Comparison of ENCODE assay signal across 3 cellular contexts in the genomic region with DNA sequence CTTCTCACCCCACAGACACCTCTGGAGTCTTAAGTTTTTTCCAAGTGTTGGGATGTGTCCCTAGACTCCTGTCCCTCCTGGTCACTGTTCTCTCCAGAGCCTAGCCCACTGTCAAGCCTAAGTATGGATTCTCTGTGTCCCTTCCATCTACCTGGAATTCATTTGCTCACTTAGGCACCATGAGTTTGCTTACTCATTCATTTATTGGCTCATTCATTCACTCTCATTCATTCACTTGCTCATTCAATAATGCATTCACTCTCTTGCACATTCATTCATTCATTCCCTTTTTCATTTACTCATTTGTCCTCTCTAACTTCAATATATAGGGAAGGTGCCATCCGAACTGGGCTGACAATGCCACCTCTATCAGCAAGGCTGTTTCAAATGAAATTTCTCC.
TF ChIP-seq lines count a peak whose summit lies in the region.

No MANE protein-coding gene starts in this region.

TF ChIP-seq in SK-N-SH, 30 proteins besides CTCF, POLR2A, EP300 and RAD21:
- TF ChIP-seq TCF12 (IDR thresholded peaks at IDR 0.05) (no peak), EZH2phosphoT487 (IDR thresholded peaks at IDR 0.05; ENCODE audit: borderline replicate concordance, low read depth) (no peak), SMC3 (IDR thresholded peaks at IDR 0.05; ENCODE audit: low read depth, low read length) (no peak), IRF3 (IDR thresholded peaks at IDR 0.05; ENCODE audit: low read depth, low read length) (no peak), SIN3A (IDR thresholded peaks at IDR 0.05; ENCODE audit: borderline replicate concordance, low read depth, low read length) (no peak), MAX (IDR thresholded peaks at IDR 0.05; ENCODE audit: low read depth) (no peak), GABPA (IDR thresholded peaks at IDR 0.05; ENCODE audit: low read depth) (no peak)
- TF ChIP-seq, protein P1, sequence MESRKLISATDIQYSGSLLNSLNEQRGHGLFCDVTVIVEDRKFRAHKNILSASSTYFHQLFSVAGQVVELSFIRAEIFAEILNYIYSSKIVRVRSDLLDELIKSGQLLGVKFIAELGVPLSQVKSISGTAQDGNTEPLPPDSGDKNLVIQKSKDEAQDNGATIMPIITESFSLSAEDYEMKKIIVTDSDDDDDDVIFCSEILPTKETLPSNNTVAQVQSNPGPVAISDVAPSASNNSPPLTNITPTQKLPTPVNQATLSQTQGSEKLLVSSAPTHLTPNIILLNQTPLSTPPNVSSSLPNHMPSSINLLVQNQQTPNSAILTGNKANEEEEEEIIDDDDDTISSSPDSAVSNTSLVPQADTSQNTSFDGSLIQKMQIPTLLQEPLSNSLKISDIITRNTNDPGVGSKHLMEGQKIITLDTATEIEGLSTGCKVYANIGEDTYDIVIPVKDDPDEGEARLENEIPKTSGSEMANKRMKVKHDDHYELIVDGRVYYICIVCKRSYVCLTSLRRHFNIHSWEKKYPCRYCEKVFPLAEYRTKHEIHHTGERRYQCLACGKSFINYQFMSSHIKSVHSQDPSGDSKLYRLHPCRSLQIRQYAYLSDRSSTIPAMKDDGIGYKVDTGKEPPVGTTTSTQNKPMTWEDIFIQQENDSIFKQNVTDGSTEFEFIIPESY (IDR thresholded peaks at IDR 0.05; ENCODE audit: borderline replicate concordance, low read depth) = no peak
TF ChIP-seq in SK-N-SH: peak in this region for 0.

TF ChIP-seq in SK-N-SH treated with all-trans-retinoic acid at 6 μM for 48 hours, 23 proteins besides CTCF, POLR2A, EP300 and RAD21:
- TF ChIP-seq PPARA (CRISPR knock-in tag; IDR thresholded peaks at IDR 0.05; ENCODE audit: borderline replicate concordance) (no peak), CSDC2 (CRISPR knock-in tag; IDR thresholded peaks at IDR 0.05) (no peak), BACH2 (CRISPR knock-in tag; IDR thresholded peaks at IDR 0.05; ENCODE audit: borderline replicate concordance) (no peak), RARB (CRISPR knock-in tag; IDR thresholded peaks at IDR 0.05) (no peak), ZC3H10 (CRISPR knock-in tag; IDR thresholded peaks at IDR 0.05) (no peak), OSR1 (CRISPR knock-in tag; IDR thresholded peaks at IDR 0.05) (no peak), GLIS3 (CRISPR knock-in tag; IDR thresholded peaks at IDR 0.05) (no peak), ARNTL (CRISPR knock-in tag; IDR thresholded peaks at IDR 0.05; ENCODE audit: borderline replicate concordance, low read depth) (no peak), ZNF8 (CRISPR knock-in tag; IDR thresholded peaks at IDR 0.05) (no peak), ESRRG (CRISPR knock-in tag; IDR thresholded peaks at IDR 0.05) (no peak), SNAI2 (CRISPR knock-in tag; IDR thresholded peaks at IDR 0.05) (no peak), ZNF565 (CRISPR knock-in tag; conservative IDR thresholded peaks at IDR 0.05; ENCODE audit: low read depth) (no peak), POU6F1 (CRISPR knock-in tag; IDR thresholded peaks at IDR 0.05; ENCODE audit: borderline replicate concordance, low read depth) (no peak)
- TF ChIP-seq, protein P2, sequence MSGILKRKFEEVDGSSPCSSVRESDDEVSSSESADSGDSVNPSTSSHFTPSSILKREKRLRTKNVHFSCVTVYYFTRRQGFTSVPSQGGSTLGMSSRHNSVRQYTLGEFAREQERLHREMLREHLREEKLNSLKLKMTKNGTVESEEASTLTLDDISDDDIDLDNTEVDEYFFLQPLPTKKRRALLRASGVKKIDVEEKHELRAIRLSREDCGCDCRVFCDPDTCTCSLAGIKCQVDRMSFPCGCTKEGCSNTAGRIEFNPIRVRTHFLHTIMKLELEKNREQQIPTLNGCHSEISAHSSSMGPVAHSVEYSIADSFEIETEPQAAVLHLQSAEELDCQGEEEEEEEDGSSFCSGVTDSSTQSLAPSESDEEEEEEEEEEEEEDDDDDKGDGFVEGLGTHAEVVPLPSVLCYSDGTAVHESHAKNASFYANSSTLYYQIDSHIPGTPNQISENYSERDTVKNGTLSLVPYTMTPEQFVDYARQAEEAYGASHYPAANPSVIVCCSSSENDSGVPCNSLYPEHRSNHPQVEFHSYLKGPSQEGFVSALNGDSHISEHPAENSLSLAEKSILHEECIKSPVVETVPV (CRISPR knock-in tag; IDR thresholded peaks at IDR 0.05) = no peak
- TF ChIP-seq, protein P3, sequence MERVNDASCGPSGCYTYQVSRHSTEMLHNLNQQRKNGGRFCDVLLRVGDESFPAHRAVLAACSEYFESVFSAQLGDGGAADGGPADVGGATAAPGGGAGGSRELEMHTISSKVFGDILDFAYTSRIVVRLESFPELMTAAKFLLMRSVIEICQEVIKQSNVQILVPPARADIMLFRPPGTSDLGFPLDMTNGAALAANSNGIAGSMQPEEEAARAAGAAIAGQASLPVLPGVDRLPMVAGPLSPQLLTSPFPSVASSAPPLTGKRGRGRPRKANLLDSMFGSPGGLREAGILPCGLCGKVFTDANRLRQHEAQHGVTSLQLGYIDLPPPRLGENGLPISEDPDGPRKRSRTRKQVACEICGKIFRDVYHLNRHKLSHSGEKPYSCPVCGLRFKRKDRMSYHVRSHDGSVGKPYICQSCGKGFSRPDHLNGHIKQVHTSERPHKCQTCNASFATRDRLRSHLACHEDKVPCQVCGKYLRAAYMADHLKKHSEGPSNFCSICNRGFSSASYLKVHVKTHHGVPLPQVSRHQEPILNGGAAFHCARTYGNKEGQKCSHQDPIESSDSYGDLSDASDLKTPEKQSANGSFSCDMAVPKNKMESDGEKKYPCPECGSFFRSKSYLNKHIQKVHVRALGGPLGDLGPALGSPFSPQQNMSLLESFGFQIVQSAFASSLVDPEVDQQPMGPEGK (CRISPR knock-in tag; IDR thresholded peaks at IDR 0.05; ENCODE audit: borderline replicate concordance) = no peak
- TF ChIP-seq, protein P4, sequence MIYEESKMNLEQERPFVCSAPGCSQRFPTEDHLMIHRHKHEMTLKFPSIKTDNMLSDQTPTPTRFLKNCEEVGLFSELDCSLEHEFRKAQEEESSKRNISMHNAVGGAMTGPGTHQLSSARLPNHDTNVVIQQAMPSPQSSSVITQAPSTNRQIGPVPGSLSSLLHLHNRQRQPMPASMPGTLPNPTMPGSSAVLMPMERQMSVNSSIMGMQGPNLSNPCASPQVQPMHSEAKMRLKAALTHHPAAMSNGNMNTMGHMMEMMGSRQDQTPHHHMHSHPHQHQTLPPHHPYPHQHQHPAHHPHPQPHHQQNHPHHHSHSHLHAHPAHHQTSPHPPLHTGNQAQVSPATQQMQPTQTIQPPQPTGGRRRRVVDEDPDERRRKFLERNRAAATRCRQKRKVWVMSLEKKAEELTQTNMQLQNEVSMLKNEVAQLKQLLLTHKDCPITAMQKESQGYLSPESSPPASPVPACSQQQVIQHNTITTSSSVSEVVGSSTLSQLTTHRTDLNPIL (CRISPR knock-in tag; IDR thresholded peaks at IDR 0.05; ENCODE audit: low read depth) = no peak

TF ChIP-seq in WTC11, 78 proteins besides CTCF, POLR2A, EP300 and RAD21:
- TF ChIP-seq FOXK1 (CRISPR knock-in tag; IDR thresholded peaks at IDR 0.05) (no peak), ZNF121 (CRISPR knock-in tag; IDR thresholded peaks at IDR 0.05) (no peak), ATF1 (CRISPR knock-in tag; IDR thresholded peaks at IDR 0.05) (no peak), HMGA2 (CRISPR knock-in tag; IDR thresholded peaks at IDR 0.05) (no peak), ESRRA (CRISPR knock-in tag; IDR thresholded peaks at IDR 0.05; ENCODE audit: borderline replicate concordance) (no peak), ZBTB43 (CRISPR knock-in tag; IDR thresholded peaks at IDR 0.05) (no peak), RORB (CRISPR knock-in tag; IDR thresholded peaks at IDR 0.05) (no peak), NFE2L1 (CRISPR knock-in tag; IDR thresholded peaks at IDR 0.05) (no peak), GABPB1 (CRISPR knock-in tag; IDR thresholded peaks at IDR 0.05) (no peak), NR3C1 (CRISPR knock-in tag; conservative IDR thresholded peaks at IDR 0.05; ENCODE audit: low read depth) (no peak), IRF2 (CRISPR knock-in tag; IDR thresholded peaks at IDR 0.05; ENCODE audit: borderline replicate concordance, low read depth) (no peak), ATF3 (CRISPR knock-in tag; conservative IDR thresholded peaks at IDR 0.05) (no peak)
- TF ChIP-seq, protein P5, sequence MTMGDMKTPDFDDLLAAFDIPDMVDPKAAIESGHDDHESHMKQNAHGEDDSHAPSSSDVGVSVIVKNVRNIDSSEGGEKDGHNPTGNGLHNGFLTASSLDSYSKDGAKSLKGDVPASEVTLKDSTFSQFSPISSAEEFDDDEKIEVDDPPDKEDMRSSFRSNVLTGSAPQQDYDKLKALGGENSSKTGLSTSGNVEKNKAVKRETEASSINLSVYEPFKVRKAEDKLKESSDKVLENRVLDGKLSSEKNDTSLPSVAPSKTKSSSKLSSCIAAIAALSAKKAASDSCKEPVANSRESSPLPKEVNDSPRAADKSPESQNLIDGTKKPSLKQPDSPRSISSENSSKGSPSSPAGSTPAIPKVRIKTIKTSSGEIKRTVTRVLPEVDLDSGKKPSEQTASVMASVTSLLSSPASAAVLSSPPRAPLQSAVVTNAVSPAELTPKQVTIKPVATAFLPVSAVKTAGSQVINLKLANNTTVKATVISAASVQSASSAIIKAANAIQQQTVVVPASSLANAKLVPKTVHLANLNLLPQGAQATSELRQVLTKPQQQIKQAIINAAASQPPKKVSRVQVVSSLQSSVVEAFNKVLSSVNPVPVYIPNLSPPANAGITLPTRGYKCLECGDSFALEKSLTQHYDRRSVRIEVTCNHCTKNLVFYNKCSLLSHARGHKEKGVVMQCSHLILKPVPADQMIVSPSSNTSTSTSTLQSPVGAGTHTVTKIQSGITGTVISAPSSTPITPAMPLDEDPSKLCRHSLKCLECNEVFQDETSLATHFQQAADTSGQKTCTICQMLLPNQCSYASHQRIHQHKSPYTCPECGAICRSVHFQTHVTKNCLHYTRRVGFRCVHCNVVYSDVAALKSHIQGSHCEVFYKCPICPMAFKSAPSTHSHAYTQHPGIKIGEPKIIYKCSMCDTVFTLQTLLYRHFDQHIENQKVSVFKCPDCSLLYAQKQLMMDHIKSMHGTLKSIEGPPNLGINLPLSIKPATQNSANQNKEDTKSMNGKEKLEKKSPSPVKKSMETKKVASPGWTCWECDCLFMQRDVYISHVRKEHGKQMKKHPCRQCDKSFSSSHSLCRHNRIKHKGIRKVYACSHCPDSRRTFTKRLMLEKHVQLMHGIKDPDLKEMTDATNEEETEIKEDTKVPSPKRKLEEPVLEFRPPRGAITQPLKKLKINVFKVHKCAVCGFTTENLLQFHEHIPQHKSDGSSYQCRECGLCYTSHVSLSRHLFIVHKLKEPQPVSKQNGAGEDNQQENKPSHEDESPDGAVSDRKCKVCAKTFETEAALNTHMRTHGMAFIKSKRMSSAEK (CRISPR knock-in tag; IDR thresholded peaks at IDR 0.05; ENCODE audit: borderline replicate concordance) = no peak
- TF ChIP-seq, protein P6, sequence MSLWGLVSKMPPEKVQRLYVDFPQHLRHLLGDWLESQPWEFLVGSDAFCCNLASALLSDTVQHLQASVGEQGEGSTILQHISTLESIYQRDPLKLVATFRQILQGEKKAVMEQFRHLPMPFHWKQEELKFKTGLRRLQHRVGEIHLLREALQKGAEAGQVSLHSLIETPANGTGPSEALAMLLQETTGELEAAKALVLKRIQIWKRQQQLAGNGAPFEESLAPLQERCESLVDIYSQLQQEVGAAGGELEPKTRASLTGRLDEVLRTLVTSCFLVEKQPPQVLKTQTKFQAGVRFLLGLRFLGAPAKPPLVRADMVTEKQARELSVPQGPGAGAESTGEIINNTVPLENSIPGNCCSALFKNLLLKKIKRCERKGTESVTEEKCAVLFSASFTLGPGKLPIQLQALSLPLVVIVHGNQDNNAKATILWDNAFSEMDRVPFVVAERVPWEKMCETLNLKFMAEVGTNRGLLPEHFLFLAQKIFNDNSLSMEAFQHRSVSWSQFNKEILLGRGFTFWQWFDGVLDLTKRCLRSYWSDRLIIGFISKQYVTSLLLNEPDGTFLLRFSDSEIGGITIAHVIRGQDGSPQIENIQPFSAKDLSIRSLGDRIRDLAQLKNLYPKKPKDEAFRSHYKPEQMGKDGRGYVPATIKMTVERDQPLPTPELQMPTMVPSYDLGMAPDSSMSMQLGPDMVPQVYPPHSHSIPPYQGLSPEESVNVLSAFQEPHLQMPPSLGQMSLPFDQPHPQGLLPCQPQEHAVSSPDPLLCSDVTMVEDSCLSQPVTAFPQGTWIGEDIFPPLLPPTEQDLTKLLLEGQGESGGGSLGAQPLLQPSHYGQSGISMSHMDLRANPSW (CRISPR knock-in tag; conservative IDR thresholded peaks at IDR 0.05; ENCODE audit: low read depth) = no peak
